ENCODE assay signal across 18 cellular contexts in genomic region chrX:130746709-130747347, GRCh38.
DNase-seq lines count a peak whose midpoint lies in the region; FAIRE-seq and TF ChIP-seq lines count a peak whose summit lies in the region.
"Had no signal": no experiment of that assay in that cellular context is flagged by ENCODE, and none has a peak within 500 bp of the region (broad histone marks: within the 10 kb centered on the region; RNA-seq: fewer than 3 reads in every experiment).

No MANE protein-coding gene starts in this region.

- H3K36me3 ChIP-seq in astrocyte (ENCODE audit: insufficient read depth, low read length) = no peaks in the 10 kb centered on the region
- no peaks in the 10 kb centered on the region for H3K36me3 ChIP-seq in thyroid gland

- H3K27ac ChIP-seq in astrocyte (ENCODE audit: low read depth, low read length) = no peak overlapping the region
- no peak overlapping the region for H3K27ac ChIP-seq in thyroid gland
- H3K27ac ChIP-seq: C4-2B had no signal

- no peaks in the 10 kb centered on the region for H3K9me3 Mint-ChIP-seq in astrocyte (ENCODE audit: unreplicated experiment)

- no peak overlapping the region for H3K4me3 Mint-ChIP-seq in astrocyte (ENCODE audit: unreplicated experiment)

- H3K36me3 Mint-ChIP-seq in astrocyte (ENCODE audit: low read depth, unreplicated experiment) = no peaks in the 10 kb centered on the region

- DNase-seq in GM04503 (ENCODE audit: low read depth) = peak; percentile 14
- DNase-seq in astrocyte (ENCODE audit: low read depth) = peak; percentile 35
- DNase-seq in fibroblast of pulmonary artery (ENCODE audit: low read depth) = peak; percentile 32
- peak; percentile 13 for DNase-seq in stromal cell of bone marrow (ENCODE audit: low read depth)
- DNase-seq in activated effector memory CD4-positive, alpha-beta T cell treated with Interleukin-2 at 50 U/mL for 16 hours = no peak
- DNase-seq in thyroid gland = no peak
- DNase-seq in posterior cingulate gyrus = no peak
- no peak for DNase-seq in cerebellar nuclear complex (lab: John Stamatoyannopoulos, UW)
- DNase-seq: COR-L47; DMS153; Kasumi-1; NCI-H2029; NCI-H226; NCI-H526 treated with DMSO at 0.1 percent for 48 hours; NK-92 treated with Interleukin-12 subunit alpha and Interleukin-12 subunit beta, amount 100 ng/mL, for 24 hours; RPMI8226 had no signal

- no peak for TF ChIP-seq CTCF in astrocyte (IDR thresholded peaks at IDR 0.05; ENCODE audit: insufficient read depth, low read depth, low read length)
- TF ChIP-seq CTCF in fibroblast of pulmonary artery (IDR thresholded peaks at IDR 0.05; ENCODE audit: low read length, missing control alignments) = no peak
- TF ChIP-seq CTCF in thyroid gland (IDR thresholded peaks at IDR 0.05) = no peak

- peak; percentile 92 for FAIRE-seq in astrocyte (lab: Jason Lieb, UNC)
- FAIRE-seq: H1 had no signal

- H3K9ac ChIP-seq in astrocyte (ENCODE audit: low read length) = no peak overlapping the region

- no peaks in the 10 kb centered on the region for H3K27me3 Mint-ChIP-seq in astrocyte (ENCODE audit: low read depth, unreplicated experiment)

- no peaks in the 10 kb centered on the region for H3K4me1 ChIP-seq in astrocyte (ENCODE audit: insufficient read depth, low read length)
- H3K4me1 ChIP-seq in thyroid gland = no peaks in the 10 kb centered on the region

- no peak overlapping the region for H2AFZ ChIP-seq in astrocyte (ENCODE audit: low read depth, low read length)

- H3K9me3 ChIP-seq in astrocyte (ENCODE audit: insufficient read depth, low read depth, low read length) (no peaks in the 10 kb centered on the region), thyroid gland (no peaks in the 10 kb centered on the region)

- H3K4me3 ChIP-seq in astrocyte (ENCODE audit: insufficient read depth, low read depth, low read length) = no peak overlapping the region
- H3K4me3 ChIP-seq in fibroblast of pulmonary artery (replicated peaks; ENCODE audit: low read depth, low read length) = no peak overlapping the region
- H3K4me3 ChIP-seq in thyroid gland (replicated peaks in 1 of 3) = no peak overlapping the region

- peaks cover 11% of the 10 kb centered on the region for H3K4me1 Mint-ChIP-seq in astrocyte (ENCODE audit: low read depth, unreplicated experiment)

- H3K79me2 ChIP-seq in astrocyte (ENCODE audit: insufficient read depth, low read length) = no peaks in the 10 kb centered on the region

- TF ChIP-seq POLR2A in thyroid gland (IDR thresholded peaks at IDR 0.05) = no peak

- H4K20me1 ChIP-seq in astrocyte (ENCODE audit: insufficient read depth, low read length) = no peaks in the 10 kb centered on the region

- WGBS in thyroid gland, 2 donors = 43 to 46% methylated on average over 2 of the region's 2 CpGs

- intact Hi-C loops in thyroid gland (cut with DNase I) = no loop called here
- intact Hi-C loops in posterior cingulate gyrus (cut with DNase I) = no loop called here

- H3K27ac Mint-ChIP-seq in astrocyte (ENCODE audit: unreplicated experiment) = peak overlapping the region; percentile 41

- H3K4me2 ChIP-seq in astrocyte (ENCODE audit: low read length) = no peak overlapping the region

- H3K27me3 ChIP-seq in astrocyte (ENCODE audit: insufficient read depth, low read length) = no peaks in the 10 kb centered on the region
- H3K27me3 ChIP-seq in thyroid gland = no peaks in the 10 kb centered on the region

Comparison
In these comparisons a context has a peak if more than half of its experiments do, and no peak if none do; other contexts are left out.
1. DNase-seq: peak in GM04503 (single experiment), astrocyte (single experiment), fibroblast of pulmonary artery (single experiment) and stromal cell of bone marrow (single experiment); none in activated effector memory CD4-positive, alpha-beta T cell treated with Interleukin-2 at 50 U/mL for 16 hours (single experiment), thyroid gland (0 of 2), posterior cingulate gyrus (0 of 10) and cerebellar nuclear complex (0 of 2).